1 cellular context compared by ENCODE assay signal in the genomic region with DNA sequence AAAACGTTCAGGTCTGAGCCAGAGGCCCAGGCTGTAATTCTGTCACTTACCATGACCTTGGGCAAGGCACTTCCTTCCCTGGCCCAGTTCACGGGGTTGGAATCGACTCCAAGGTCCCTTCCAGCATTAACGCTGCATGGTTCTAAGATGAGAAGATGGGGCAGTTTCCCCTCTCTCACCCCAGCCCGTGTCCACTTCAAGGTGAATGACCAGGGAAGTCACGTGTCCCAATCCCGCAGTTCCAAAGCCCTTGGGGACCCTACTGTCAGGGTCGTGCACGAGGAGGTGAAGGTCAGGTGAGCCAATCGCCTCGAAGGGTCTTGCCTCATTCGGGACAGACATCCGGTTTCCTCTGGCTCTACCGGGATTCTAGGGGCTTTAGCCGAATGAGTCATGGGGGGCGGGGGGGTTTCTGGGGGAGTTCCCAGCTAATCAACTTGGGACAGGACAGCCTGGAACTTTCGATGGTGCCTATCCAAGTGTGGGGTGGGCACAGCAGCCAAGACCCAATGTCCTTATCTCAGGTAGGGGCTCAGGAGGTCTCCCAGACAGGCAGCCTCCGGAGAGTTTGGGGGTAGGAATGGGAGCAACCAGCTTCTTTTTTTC.
TF ChIP-seq lines count a peak whose summit lies in the region.

No MANE protein-coding gene starts in this region.

TF ChIP-seq in H1, 55 proteins besides CTCF, POLR2A, EP300 and RAD21:
- TF ChIP-seq USF2 (IDR thresholded peaks at IDR 0.05; ENCODE audit: low read length) (0 out of 2 replicates have a peak, but pooled peaks have one; percentile 6), SIN3A (conservative IDR thresholded peaks at IDR 0.05 in 1 of 2, IDR thresholded peaks at IDR 0.05 in 1 of 2; ENCODE audit: low read depth in 1 of 2, low read length in 2 of 2) (no peak; a peak in 1 of 4 replicates), NANOG (IDR thresholded peaks at IDR 0.05; ENCODE audit: insufficient read depth, low read depth, low read length, poor library complexity, severe bottlenecking) (no peak)
